9 cellular contexts compared by ENCODE assay signal in genomic region chr12:11765817-11766794, GRCh38.
A peak's percentile ranks its signal among the peaks of the same experiment; 100 is the strongest.
DNase-seq lines count a peak whose midpoint lies in the region; ATAC-seq and TF ChIP-seq lines count a peak whose summit lies in the region.
"Had no signal": no experiment of that assay in that cellular context is flagged by ENCODE, and none has a peak within 500 bp of the region (broad histone marks: within the 10 kb centered on the region; RNA-seq: fewer than 3 reads in every experiment).

No MANE protein-coding gene starts in this region.

- no peaks in the 10 kb centered on the region for H3K9me3 ChIP-seq in DND-41 (ENCODE audit: insufficient read depth, low read length, severe bottlenecking)
- no peaks in the 10 kb centered on the region for H3K9me3 ChIP-seq in skeletal muscle tissue (ENCODE audit: control insufficient read depth in 3 of 3, low read length in 3 of 3)
- H3K9me3 ChIP-seq: pancreas had no signal

- peak overlapping the region; percentile 47 for H3K4me3 Mint-ChIP-seq in activated T-helper 1 cell treated with anti-CD3 and anti-CD28 coated beads, Interleukin-12 subunit alpha, Interleukin-12 subunit beta, Interleukin-2, Interleukin-4 antibody, amounts not matched to agents 30 ng/mL and 10 ng/mL and 1 ng/mL, durations not matched to agents 14 hours and 24 hours and 36 hours

- peak overlapping the region; percentile 5 for H3K4me2 ChIP-seq in DND-41 (ENCODE audit: insufficient read depth, low read length)

- H3K27me3 ChIP-seq in DND-41 (ENCODE audit: insufficient read depth, low read length, poor library complexity) (no peaks in the 10 kb centered on the region), skeletal muscle tissue (ENCODE audit: control insufficient read depth in 3 of 3, insufficient read depth in 3 of 3, low read length in 3 of 3) (no peaks in the 10 kb centered on the region)
- H3K27me3 ChIP-seq: pancreas had no signal

- H3K27ac Mint-ChIP-seq in activated T-helper 1 cell treated with anti-CD3 and anti-CD28 coated beads, Interleukin-12 subunit alpha, Interleukin-12 subunit beta, Interleukin-2, Interleukin-4 antibody, amounts not matched to agents 30 ng/mL and 10 ng/mL and 1 ng/mL, durations not matched to agents 14 hours and 24 hours and 36 hours = peak overlapping the region; percentile 93

- H3K9me3 Mint-ChIP-seq in activated T-helper 1 cell treated with anti-CD3 and anti-CD28 coated beads, Interleukin-12 subunit alpha, Interleukin-12 subunit beta, Interleukin-2, Interleukin-4 antibody, amounts not matched to agents 30 ng/mL and 10 ng/mL and 1 ng/mL, durations not matched to agents 14 hours and 24 hours and 36 hours = no peaks in the 10 kb centered on the region

- peak overlapping the region; percentile 77 for H3K27ac ChIP-seq in DND-41 (ENCODE audit: low read length)
- peak overlapping the region; percentile 70 for H3K27ac ChIP-seq in skeletal muscle tissue (ENCODE audit: low read depth, low read length)

- TF ChIP-seq CTCF in DND-41 (IDR thresholded peaks at IDR 0.05; ENCODE audit: borderline replicate concordance, extremely low read depth, low read length, poor library complexity, severe bottlenecking) = no peak

- H3K79me2 ChIP-seq in DND-41 (ENCODE audit: insufficient read depth, low read length) = peaks cover 96% of the 10 kb centered on the region

- H3K4me1 Mint-ChIP-seq in activated T-helper 1 cell treated with anti-CD3 and anti-CD28 coated beads, Interleukin-12 subunit alpha, Interleukin-12 subunit beta, Interleukin-2, Interleukin-4 antibody, amounts not matched to agents 30 ng/mL and 10 ng/mL and 1 ng/mL, durations not matched to agents 14 hours and 24 hours and 36 hours (ENCODE audit: low read depth) = peaks cover 100% of the 10 kb centered on the region

- no peaks in the 10 kb centered on the region for H3K27me3 Mint-ChIP-seq in activated T-helper 1 cell treated with anti-CD3 and anti-CD28 coated beads, Interleukin-12 subunit alpha, Interleukin-12 subunit beta, Interleukin-2, Interleukin-4 antibody, amounts not matched to agents 30 ng/mL and 10 ng/mL and 1 ng/mL, durations not matched to agents 14 hours and 24 hours and 36 hours (ENCODE audit: insufficient read depth)

- H3K36me3 Mint-ChIP-seq in activated T-helper 1 cell treated with anti-CD3 and anti-CD28 coated beads, Interleukin-12 subunit alpha, Interleukin-12 subunit beta, Interleukin-2, Interleukin-4 antibody, amounts not matched to agents 30 ng/mL and 10 ng/mL and 1 ng/mL, durations not matched to agents 14 hours and 24 hours and 36 hours (ENCODE audit: low read depth) = peaks cover 57% of the 10 kb centered on the region

- intact Hi-C loops in activated T-helper 1 cell treated with anti-CD3 and anti-CD28 coated beads, Interleukin-12 subunit alpha, Interleukin-12 subunit beta, Interleukin-2, Interleukin-4 antibody, amounts not matched to agents 30 ng/mL and 10 ng/mL and 1 ng/mL, durations not matched to agents 14 hours and 24 hours and 36 hours (cut with micrococcal nuclease) = loop anchor here (1.0 to 2.0 kb wide), 12 partner anchors 15 to 241 kb away; partner anchors contain the start of gene ETV6
- intact Hi-C loops in Right ventricle myocardium superior (cut with DNase I) = no loop called here

- no peak overlapping the region for H2AFZ ChIP-seq in DND-41 (ENCODE audit: low read depth, low read length)

- ATAC-seq in DND-41 (ENCODE audit: insufficient read depth, low read depth) (peak; percentile 60), GM21717 (IDR thresholded peaks at IDR 0.05; ENCODE audit: unreplicated experiment) (peak; percentile 56), Right ventricle myocardium superior (ENCODE audit: poor library complexity) (peak; percentile 74)

- H3K4me1 ChIP-seq in DND-41 (ENCODE audit: insufficient read depth, low read length) = peaks cover 98% of the 10 kb centered on the region
- H3K4me1 ChIP-seq in skeletal muscle tissue (ENCODE audit: control insufficient read depth in 3 of 3, insufficient read depth in 3 of 3, low read length in 3 of 3) = peaks cover 17 to 32% (median 24%) of the 10 kb centered on the region in 3 donors

- DNase-seq in DND-41 = peak; percentile 46
- peak; percentile 44 for DNase-seq in M059J (ENCODE audit: low read depth)
- DNase-seq in activated T-helper 1 cell treated with anti-CD3 and anti-CD28 coated beads, Interleukin-12 subunit alpha, Interleukin-12 subunit beta, Interleukin-2, Interleukin-4 antibody, amounts not matched to agents 30 ng/mL and 10 ng/mL and 1 ng/mL, durations not matched to agents 14 hours and 24 hours and 36 hours (ENCODE audit: low spot score) = peak; percentile 19
- DNase-seq in Right ventricle myocardium superior = no peak
- no peak for DNase-seq in HuH-7 (ENCODE audit: low spot score)
- DNase-seq in NCI-H146 (lab: John Stamatoyannopoulos, UW) = no peak

- no peaks in the 10 kb centered on the region for H4K20me1 ChIP-seq in DND-41 (ENCODE audit: insufficient read depth, low read length)

- H3K9ac ChIP-seq in DND-41 (ENCODE audit: low read depth, low read length) (peak overlapping the region; percentile 37), skeletal muscle tissue (ENCODE audit: low read depth in 1 of 3, low read length in 3 of 3) (no peak overlapping the region)

- peaks cover 78% of the 10 kb centered on the region for H3K36me3 ChIP-seq in DND-41 (ENCODE audit: insufficient read depth, low read length)
- H3K36me3 ChIP-seq in skeletal muscle tissue (ENCODE audit: control insufficient read depth in 3 of 3, insufficient read depth in 3 of 3, low read length in 3 of 3) = peaks cover 0 to 3% (median 0%) of the 10 kb centered on the region in 3 donors
- H3K36me3 ChIP-seq: pancreas had no signal

- H3K4me3 ChIP-seq in DND-41 (ENCODE audit: low read depth in 1 of 2, low read length in 2 of 2) (no peak overlapping the region; a peak in 1 of 4 replicates), skeletal muscle tissue (ENCODE audit: low read length in 3 of 3) (no peak overlapping the region)
- H3K4me3 ChIP-seq: pancreas had no signal

Comparison
In these comparisons a context has a peak if more than half of its experiments do, and no peak if none do; other contexts are left out.
1. DNase-seq: peak in DND-41 (single experiment), M059J (single experiment) and activated T-helper 1 cell treated with anti-CD3 and anti-CD28 coated beads, Interleukin-12 subunit alpha, Interleukin-12 subunit beta, Interleukin-2, Interleukin-4 antibody, amounts not matched to agents 30 ng/mL and 10 ng/mL and 1 ng/mL, durations not matched to agents 14 hours and 24 hours and 36 hours (single experiment); none in Right ventricle myocardium superior (single experiment), HuH-7 (single experiment) and NCI-H146 (single experiment).
2. Peak in every context shown above with its lines, with median percentiles within 50 percentile points of each other: ATAC-seq.